In genomic region chr2:230537531-230537976, GRCh38 we compare ENCODE assay signal across 12 cellular contexts.
A peak's percentile ranks its signal among the peaks of the same experiment; 100 is the strongest.
DNase-seq lines count a peak whose midpoint lies in the region; ATAC-seq and TF ChIP-seq lines count a peak whose summit lies in the region.
"Had no signal": no experiment of that assay in that cellular context is flagged by ENCODE, and none has a peak within 500 bp of the region (broad histone marks: within the 10 kb centered on the region; RNA-seq: fewer than 3 reads in every experiment).

No MANE protein-coding gene starts in this region.

- peak overlapping the region; percentile 80 for H3K27ac Mint-ChIP-seq in CD8-positive, alpha-beta T cell
- H3K27ac Mint-ChIP-seq in IgD-negative memory B cell, result peak overlapping the region; percentile 29 to 82 (median 76)

- H3K27me3 ChIP-seq in CD8-positive, alpha-beta T cell (ENCODE audit: insufficient read depth, low read length), result no peaks in the 10 kb centered on the region
- H3K27me3 ChIP-seq in esophagus squamous epithelium, result no peaks in the 10 kb centered on the region

- H3K4me1 ChIP-seq in CD8-positive, alpha-beta T cell (ENCODE audit: insufficient read depth, low read length), result no peaks in the 10 kb centered on the region
- H3K4me1 ChIP-seq in esophagus squamous epithelium, result no peaks in the 10 kb centered on the region

- DNase-seq in CD8-positive, alpha-beta T cell, result peak in 1 of 7 experiments; percentile 20
- no peak for DNase-seq in cortex of kidney (lab: John Stamatoyannopoulos, UW)
- DNase-seq in esophagus squamous epithelium (lab: John Stamatoyannopoulos, UW), result no peak
- no peak for DNase-seq in RPMI8226
- no peak for DNase-seq in NOMO-1 (lab: John Stamatoyannopoulos, UW; ENCODE audit: unreplicated experiment in 2 of 2)
- DNase-seq: effector CD4-positive, alpha-beta T cell; H7; NCI-H1092; SHP77 had no signal

- TF ChIP-seq CTCF in CD8-positive, alpha-beta T cell (IDR thresholded peaks at IDR 0.05), result no peak
- no peak for TF ChIP-seq CTCF in esophagus squamous epithelium (IDR thresholded peaks at IDR 0.05)

- no peak overlapping the region for H3K4me3 Mint-ChIP-seq in CD8-positive, alpha-beta T cell
- peak overlapping the region in 3 of 4 donors; percentile 17 to 93 (median 40) for H3K4me3 Mint-ChIP-seq in IgD-negative memory B cell

- no peaks in the 10 kb centered on the region for H3K9me3 Mint-ChIP-seq in CD8-positive, alpha-beta T cell
- peaks cover 0 to 1% (median 0%) of the 10 kb centered on the region in 3 donors for H3K9me3 Mint-ChIP-seq in IgD-negative memory B cell

- H3K36me3 Mint-ChIP-seq in CD8-positive, alpha-beta T cell, result peaks cover 38% of the 10 kb centered on the region
- peaks cover 19% of the 10 kb centered on the region for H3K36me3 Mint-ChIP-seq in IgD-negative memory B cell

- no peak overlapping the region for H3K27ac ChIP-seq in CD8-positive, alpha-beta T cell (ENCODE audit: low read depth, low read length)
- no peak overlapping the region for H3K27ac ChIP-seq in esophagus squamous epithelium

- no peak for ATAC-seq in CD8-positive, alpha-beta T cell
- peak; percentile 70 for ATAC-seq in GM18858 (IDR thresholded peaks at IDR 0.05; ENCODE audit: unreplicated experiment)
- peak; percentile 71 for ATAC-seq in HG02642 (IDR thresholded peaks at IDR 0.05; ENCODE audit: poor library complexity, unreplicated experiment)

- CTCF ChIA-PET in CD8-positive, alpha-beta T cell (lab: Charles Lee), result no interaction called here

- intact Hi-C loops in CD8-positive, alpha-beta T cell (cut with DNase I, micrococcal nuclease), result no loop called here
- intact Hi-C loops in esophagus squamous epithelium (cut with DNase I), result no loop called here

- peaks cover 7% of the 10 kb centered on the region for H3K36me3 ChIP-seq in CD8-positive, alpha-beta T cell (ENCODE audit: insufficient read depth, low read length)
- H3K36me3 ChIP-seq in esophagus squamous epithelium, result peaks cover 0 to 21% (median 0%) of the 10 kb centered on the region in 3 donors

- POLR2A ChIA-PET in CD8-positive, alpha-beta T cell (lab: Charles Lee), result no interaction called here

- H3K4me1 Mint-ChIP-seq in CD8-positive, alpha-beta T cell (ENCODE audit: low read depth), result peaks cover 20% of the 10 kb centered on the region
- peaks cover 23 to 37% (median 31%) of the 10 kb centered on the region in 3 donors for H3K4me1 Mint-ChIP-seq in IgD-negative memory B cell

- H3K27me3 Mint-ChIP-seq in CD8-positive, alpha-beta T cell (ENCODE audit: low read depth), result no peaks in the 10 kb centered on the region
- H3K27me3 Mint-ChIP-seq in IgD-negative memory B cell, result no peaks in the 10 kb centered on the region

- H3K4me3 ChIP-seq in CD8-positive, alpha-beta T cell (ENCODE audit: low read depth, low read length), result no peak overlapping the region
- no peak overlapping the region for H3K4me3 ChIP-seq in esophagus squamous epithelium

- H3K9me3 ChIP-seq in CD8-positive, alpha-beta T cell (ENCODE audit: low read length), result no peaks in the 10 kb centered on the region
- H3K9me3 ChIP-seq in esophagus squamous epithelium, result peaks cover 0 to 6% (median 0%) of the 10 kb centered on the region in 3 donors

- 57 to 74% methylated on average over 3 to 4 of the region's 4 CpGs for WGBS in esophagus squamous epithelium, 2 donors

- no peak for TF ChIP-seq POLR2A in esophagus squamous epithelium (IDR thresholded peaks at IDR 0.05)
